Comparison of ENCODE assay signal across 9 cellular contexts in genomic region chr9:133113163-133113927, GRCh38. TPM values are rescaled to one million over a fixed set of nuclear protein-coding genes. Genes with fewer than 3 reads are reported as not detected.
A peak's percentile ranks its signal among the peaks of the same experiment; 100 is the strongest.
DNase-seq lines count a peak whose midpoint lies in the region; ATAC-seq and FAIRE-seq lines count a peak whose summit lies in the region.
"Had no signal": no experiment of that assay in that cellular context is flagged by ENCODE, and none has a peak within 500 bp of the region (broad histone marks: within the 10 kb centered on the region; RNA-seq: fewer than 3 reads in every experiment).

No MANE protein-coding gene starts in this region.

- H3K36me3 ChIP-seq in rectal smooth muscle tissue (ENCODE audit: control insufficient read depth, insufficient read depth, low read length) = peaks cover 17% of the 10 kb centered on the region

- peak overlapping the region; percentile 10 for H3K9ac ChIP-seq in rectal smooth muscle tissue (ENCODE audit: low read length)

- no peaks in the 10 kb centered on the region for H3K27me3 ChIP-seq in rectal smooth muscle tissue (ENCODE audit: control insufficient read depth, insufficient read depth, low read length)

- peak overlapping the region; percentile 72 for H3K27ac Mint-ChIP-seq in activated CD4-positive, alpha-beta memory T cell treated with anti-CD3 and anti-CD28 coated beads for 36 hours

- CTCF ChIA-PET in activated CD4-positive, alpha-beta memory T cell treated with anti-CD3 and anti-CD28 coated beads for 36 hours (lab: Charles Lee) = interaction anchor here (1.0 to 26.8 kb wide), 4 partner anchors 11 to 91 kb away, joined by 3 to 552 read pairs (median 14); no protein-coding TSS in a partner anchor

- POLR2A ChIA-PET in activated CD4-positive, alpha-beta memory T cell treated with anti-CD3 and anti-CD28 coated beads for 36 hours (lab: Charles Lee) = interaction anchor here (0.7 to 1.0 kb wide), 2 partner anchors 20 to 30 kb away, joined by 3 read pairs; no protein-coding TSS in a partner anchor

- peaks cover 16% of the 10 kb centered on the region for H3K36me3 Mint-ChIP-seq in activated CD4-positive, alpha-beta memory T cell treated with anti-CD3 and anti-CD28 coated beads for 36 hours

- H3K4me3 Mint-ChIP-seq in activated CD4-positive, alpha-beta memory T cell treated with anti-CD3 and anti-CD28 coated beads for 36 hours = no peak overlapping the region

- H3K4me3 ChIP-seq in rectal smooth muscle tissue (ENCODE audit: low read length) = peak overlapping the region; percentile 27
- H3K4me3 ChIP-seq: prostate gland had no signal

- ATAC-seq in Right ventricle myocardium superior (ENCODE audit: poor library complexity) (no peak), HG02870 (IDR thresholded peaks at IDR 0.05; ENCODE audit: unreplicated experiment) (no peak)

- H3K4me1 Mint-ChIP-seq in activated CD4-positive, alpha-beta memory T cell treated with anti-CD3 and anti-CD28 coated beads for 36 hours (ENCODE audit: low read depth) = peaks cover 65% of the 10 kb centered on the region

- peak overlapping the region; percentile 78 for H3K27ac ChIP-seq in rectal smooth muscle tissue (ENCODE audit: low read depth, low read length)

- peaks cover 35% of the 10 kb centered on the region for H3K4me1 ChIP-seq in rectal smooth muscle tissue (ENCODE audit: control insufficient read depth, insufficient read depth, low read length)

- FAIRE-seq in HTR-8/SVneo (lab: Jason Lieb, UNC) = no peak

- DNase-seq in EH (ENCODE audit: low read depth) (peak; percentile 75), Right ventricle myocardium superior (peak; percentile 78), HTR-8/SVneo (ENCODE audit: insufficient read length, low spot score) (no peak), dedifferentiated amniotic fluid mesenchymal stem cell (ENCODE audit: extremely low spot score) (no peak)
- peak; percentile 57 for DNase-seq in activated CD4-positive, alpha-beta memory T cell treated with anti-CD3 and anti-CD28 coated beads for 36 hours
- DNase-seq in stimulated activated CD4-positive, alpha-beta T cell treated with anti-CD3 and anti-CD28 coated beads, Interleukin-4, amount 100 ng/mL, for 4 hours = no peak

- no peaks in the 10 kb centered on the region for H3K27me3 Mint-ChIP-seq in activated CD4-positive, alpha-beta memory T cell treated with anti-CD3 and anti-CD28 coated beads for 36 hours

- H3K9me3 Mint-ChIP-seq in activated CD4-positive, alpha-beta memory T cell treated with anti-CD3 and anti-CD28 coated beads for 36 hours = no peaks in the 10 kb centered on the region

- intact Hi-C loops in activated CD4-positive, alpha-beta memory T cell treated with anti-CD3 and anti-CD28 coated beads for 36 hours (cut with micrococcal nuclease) = no loop called here
- intact Hi-C loops in Right ventricle myocardium superior (cut with DNase I) = no loop called here

RNA-seq across cellular contexts. Expression of gene RALGDS, which starts 7.7 kb away (rescaled TPM):
- total RNA-seq in activated CD4-positive, alpha-beta memory T cell treated with anti-CD3 and anti-CD28 coated beads for 36 hours = 10 to 100 TPM; 65.4 TPM
- 33.1 TPM for total RNA-seq in Right ventricle myocardium superior

RNA-seq across cellular contexts. Expression of gene GBGT1, which starts 50.4 kb away (rescaled TPM):
- 1 to 10 TPM; 3.2 to 3.6 TPM for total RNA-seq in activated CD4-positive, alpha-beta memory T cell treated with anti-CD3 and anti-CD28 coated beads for 36 hours
- 6.4 TPM for total RNA-seq in Right ventricle myocardium superior

RNA-seq across cellular contexts. Expression of gene CEL, which starts 51.6 kb away (rescaled TPM):
- total RNA-seq in activated CD4-positive, alpha-beta memory T cell treated with anti-CD3 and anti-CD28 coated beads for 36 hours = 1 to 10 TPM in 1 of 2 experiments, under 1 TPM in 1; 0.88 to 1.0 TPM
- total RNA-seq in Right ventricle myocardium superior = 7.3 TPM

Comparison
In these comparisons a context has a peak if more than half of its experiments do, and no peak if none do; other contexts are left out.
1. DNase-seq: peak in EH (single experiment), activated CD4-positive, alpha-beta memory T cell treated with anti-CD3 and anti-CD28 coated beads for 36 hours (single experiment) and Right ventricle myocardium superior (single experiment); none in HTR-8/SVneo (single experiment), stimulated activated CD4-positive, alpha-beta T cell treated with anti-CD3 and anti-CD28 coated beads, Interleukin-4, amount 100 ng/mL, for 4 hours (0 of 2) and dedifferentiated amniotic fluid mesenchymal stem cell (single experiment).